Comparison of ENCODE assay signal across 27 cellular contexts in genomic region chr2:62143696-62144095, GRCh38.
"Had no signal": no experiment of that assay in that cellular context is flagged by ENCODE, and none has a peak within 500 bp of the region (broad histone marks: within the 10 kb centered on the region; RNA-seq: fewer than 3 reads in every experiment).

No MANE protein-coding gene starts in this region.

- H3K9me3 Mint-ChIP-seq: memory B cell; natural killer cell; stimulated activated naive CD8-positive, alpha-beta T cell treated with anti-CD3 and anti-CD28 coated beads, Interleukin-15, Interleukin-2, amounts not matched to agents 100 ng/mL and 50 ng/mL, for 24 hours had no signal

- H3K27me3 Mint-ChIP-seq: memory B cell; stimulated activated naive B cell treated with anti-CD40 and anti-IgM and Interleukin-4, amounts not matched to agents 10 μg/mL and 1 μg/mL and 100 μg/mL, for 72 hours; stimulated activated naive CD8-positive, alpha-beta T cell treated with anti-CD3 and anti-CD28 coated beads, Interleukin-15, Interleukin-2, amounts not matched to agents 100 ng/mL and 50 ng/mL, for 24 hours had no signal

- H3K36me3 Mint-ChIP-seq: memory B cell, natural killer cell had no signal

- H3K4me1 ChIP-seq: lower lobe of right lung, psoas muscle, tibial nerve, upper lobe of left lung had no signal

- H3K27ac ChIP-seq: esophagus muscularis mucosa, lower lobe of right lung, ovary, psoas muscle, thoracic aorta, tibial nerve, upper lobe of left lung had no signal

- H3K4me3 ChIP-seq: esophagus muscularis mucosa, heart right ventricle, lower lobe of right lung, ovary, psoas muscle, thoracic aorta, tibial nerve, upper lobe of left lung had no signal

- ATAC-seq: heart right ventricle; left ventricle myocardium superior; lower lobe of right lung; natural killer cell; psoas muscle; right cardiac atrium; stimulated activated naive B cell treated with anti-CD40 and anti-IgM and Interleukin-4, amounts not matched to agents 10 μg/mL and 1 μg/mL and 100 μg/mL, for 72 hours had no signal

- H3K36me3 ChIP-seq: heart right ventricle, lower lobe of right lung, ovary, thoracic aorta, upper lobe of left lung had no signal

- FAIRE-seq: islet of Langerhans, small intestine, urothelium cell line had no signal

- H3K4me3 Mint-ChIP-seq: memory B cell; natural killer cell; stimulated activated naive B cell treated with anti-CD40 and anti-IgM and Interleukin-4, amounts not matched to agents 10 μg/mL and 1 μg/mL and 100 μg/mL, for 72 hours; stimulated activated naive CD8-positive, alpha-beta T cell treated with anti-CD3 and anti-CD28 coated beads, Interleukin-15, Interleukin-2, amounts not matched to agents 100 ng/mL and 50 ng/mL, for 24 hours had no signal

- H3K9me3 ChIP-seq: esophagus muscularis mucosa, heart right ventricle, lower lobe of right lung, ovary, psoas muscle, thoracic aorta, tibial nerve, upper lobe of left lung had no signal

- H3K27me3 ChIP-seq: esophagus muscularis mucosa, heart right ventricle, ovary, tibial nerve, upper lobe of left lung had no signal

- H3K27ac Mint-ChIP-seq: memory B cell; natural killer cell; stimulated activated naive B cell treated with anti-CD40 and anti-IgM and Interleukin-4, amounts not matched to agents 10 μg/mL and 1 μg/mL and 100 μg/mL, for 72 hours; stimulated activated naive CD8-positive, alpha-beta T cell treated with anti-CD3 and anti-CD28 coated beads, Interleukin-15, Interleukin-2, amounts not matched to agents 100 ng/mL and 50 ng/mL, for 24 hours had no signal

- DNase-seq: cortex of kidney; effector CD4-positive, alpha-beta T cell; foreskin melanocyte; glutamatergic neuron; heart right ventricle; hippocampal formation; kidney glomerular epithelial cell; left ventricle myocardium superior; lower lobe of right lung; natural killer cell; occipital lobe; ovary; posterior cingulate gyrus; psoas muscle; right cardiac atrium; small intestine; stimulated activated CD4-positive, alpha-beta T cell treated with anti-CD3 and anti-CD28 coated beads, Interleukin-15, amount 100 ng/mL, for 24 hours; stimulated activated CD4-positive, alpha-beta T cell treated with anti-CD3 and anti-CD28 coated beads, Interleukin-2, amount 100 ng/mL, for 48 hours; stimulated activated naive B cell treated with anti-CD40 and anti-IgM and Interleukin-4, amounts not matched to agents 10 μg/mL and 1 μg/mL and 100 μg/mL, for 72 hours; upper lobe of left lung had no signal
